8 cellular contexts compared by ENCODE assay signal in genomic region chr1:28591708-28592313, GRCh38. TPM values are rescaled to one million over a fixed set of nuclear protein-coding genes. Genes with fewer than 3 reads are reported as not detected.
DNase-seq lines count a peak whose midpoint lies in the region; ATAC-seq and TF ChIP-seq lines count a peak whose summit lies in the region.

Gene RAB42 (plus strand): TSS chr1:28592265. CDS start chr1:28592512, 247 bp downstream.

- peaks cover 0 to 11% (median 5%) of the 10 kb centered on the region in 3 donors for H3K4me1 Mint-ChIP-seq in CD8-positive, alpha-beta memory T cell
- H3K4me1 Mint-ChIP-seq in activated B cell treated with CpG ODN at 0.5 μM for 24 hours, result peaks cover 18% of the 10 kb centered on the region

- H3K36me3 ChIP-seq in CD8-positive, alpha-beta memory T cell (ENCODE audit: insufficient read depth, low read length), result no peaks in the 10 kb centered on the region
- no peaks in the 10 kb centered on the region for H3K36me3 ChIP-seq in prostate gland

- POLR2A ChIA-PET in CD8-positive, alpha-beta memory T cell (lab: Charles Lee), result interaction anchor here (1.3 kb wide), 1 partner anchor 10 kb away, joined by 4 read pairs; no protein-coding TSS in a partner anchor
- POLR2A ChIA-PET in activated B cell treated with CpG ODN at 0.5 μM for 24 hours (lab: Charles Lee), result interaction anchor here (0.9 to 2.6 kb wide), 4 partner anchors 10 to 83 kb away, joined by 4 to 20 read pairs (median 11); no protein-coding TSS in a partner anchor

- TF ChIP-seq CTCF in HFF-Myc (IDR thresholded peaks at IDR 0.05; ENCODE audit: low read depth, low read length, missing control alignments) (no peak), activated B cell treated with CpG ODN at 0.5 μM for 24 hours (IDR thresholded peaks at IDR 0.05) (no peak), prostate gland (IDR thresholded peaks at IDR 0.05) (no peak)

- no peak for DNase-seq in CD8-positive, alpha-beta memory T cell
- DNase-seq in HFF-Myc (ENCODE audit: extremely low read depth, low read depth) (no peak), activated B cell treated with CpG ODN at 0.5 μM for 24 hours (no peak), left cardiac atrium (peak; percentile 60), prostate gland (ENCODE audit: low spot score) (no peak), NCI-H2081 treated with DMSO at 0.1 percent for 48 hours (lab: John Stamatoyannopoulos, UW) (no peak)

- H3K4me3 ChIP-seq in CD8-positive, alpha-beta memory T cell (ENCODE audit: low read length), result no peak within 1 kb of the TSS
- H3K4me3 ChIP-seq in HFF-Myc (replicated peaks; ENCODE audit: low read depth, low read length) (peak within 1 kb of the TSS; percentile 37), prostate gland (peak within 1 kb of the TSS; percentile 37 to 47)

- CTCF ChIA-PET in CD8-positive, alpha-beta memory T cell (lab: Charles Lee), result no interaction called here
- CTCF ChIA-PET in activated B cell treated with CpG ODN at 0.5 μM for 24 hours (lab: Charles Lee), result no interaction called here

- H3K9me3 Mint-ChIP-seq in CD8-positive, alpha-beta memory T cell, result no peaks in the 10 kb centered on the region
- no peaks in the 10 kb centered on the region for H3K9me3 Mint-ChIP-seq in activated B cell treated with CpG ODN at 0.5 μM for 24 hours

- ATAC-seq in activated B cell treated with CpG ODN at 0.5 μM for 24 hours (ENCODE audit: low read depth), result peak; percentile 73
- peak; percentile 75 to 83 for ATAC-seq in left cardiac atrium
- ATAC-seq in GM21619 (IDR thresholded peaks at IDR 0.05; ENCODE audit: unreplicated experiment), result no peak
- ATAC-seq in HG02610 (IDR thresholded peaks at IDR 0.05; ENCODE audit: unreplicated experiment), result no peak

- no peaks in the 10 kb centered on the region for H3K9me3 ChIP-seq in CD8-positive, alpha-beta memory T cell (ENCODE audit: low read length)
- H3K9me3 ChIP-seq in prostate gland, result no peaks in the 10 kb centered on the region

- H3K27me3 ChIP-seq in CD8-positive, alpha-beta memory T cell (ENCODE audit: insufficient read depth, low read length, poor library complexity, severe bottlenecking), result peaks cover 4% of the 10 kb centered on the region
- H3K27me3 ChIP-seq in prostate gland (replicated peaks; ENCODE audit: insufficient read depth), result no peaks in the 10 kb centered on the region

- no peak within 1 kb of the TSS for H3K27ac ChIP-seq in CD8-positive, alpha-beta memory T cell (ENCODE audit: low read depth, low read length)
- H3K27ac ChIP-seq in prostate gland, result no peak within 1 kb of the TSS

- no peaks in the 10 kb centered on the region for H3K4me1 ChIP-seq in CD8-positive, alpha-beta memory T cell (ENCODE audit: insufficient read depth, low read length)
- H3K4me1 ChIP-seq in prostate gland (replicated peaks), result no peaks in the 10 kb centered on the region

- peaks cover 0 to 3% (median 0%) of the 10 kb centered on the region in 3 donors for H3K36me3 Mint-ChIP-seq in CD8-positive, alpha-beta memory T cell
- H3K36me3 Mint-ChIP-seq in activated B cell treated with CpG ODN at 0.5 μM for 24 hours (ENCODE audit: low read depth), result no peaks in the 10 kb centered on the region

- peak within 1 kb of the TSS in 3 of 8 donors; percentile 23 to 34 (median 29) for H3K27ac Mint-ChIP-seq in CD8-positive, alpha-beta memory T cell
- no peak within 1 kb of the TSS for H3K27ac Mint-ChIP-seq in activated B cell treated with CpG ODN at 0.5 μM for 24 hours

- no peak for TF ChIP-seq POLR2A in prostate gland (IDR thresholded peaks at IDR 0.05)

- H3K4me3 Mint-ChIP-seq in CD8-positive, alpha-beta memory T cell, result peak within 1 kb of the TSS; percentile 61 to 91 (median 79)
- peak within 1 kb of the TSS; percentile 87 for H3K4me3 Mint-ChIP-seq in activated B cell treated with CpG ODN at 0.5 μM for 24 hours

- intact Hi-C loops in activated B cell treated with CpG ODN at 0.5 μM for 24 hours (cut with micrococcal nuclease) (loop anchor here (1.0 kb wide), 1 partner anchor 10 kb away; no protein-coding TSS in a partner anchor), left cardiac atrium (cut with DNase I) (no loop called here), prostate gland (cut with DNase I) (no loop called here)

- 28% methylated on average over 13 of the region's 13 CpGs for WGBS in prostate gland

- peaks cover 5 to 8% of the 10 kb centered on the region in 2 donors for H3K27me3 Mint-ChIP-seq in CD8-positive, alpha-beta memory T cell
- peaks cover 3% of the 10 kb centered on the region for H3K27me3 Mint-ChIP-seq in activated B cell treated with CpG ODN at 0.5 μM for 24 hours

RNA-seq across cellular contexts. Expression of gene RAB42, which starts in this region (rescaled TPM):
- under 1 TPM; 0.35 to 0.47 TPM for total RNA-seq in CD8-positive, alpha-beta memory T cell
- polyA plus RNA-seq in CD8-positive, alpha-beta memory T cell, result not detected
- total RNA-seq in activated B cell treated with CpG ODN at 0.5 μM for 24 hours (0.20 and 0.29 TPM in 2 replicates), left cardiac atrium (1 to 10 TPM; 1.6 to 2.7 TPM), prostate gland (1 to 10 TPM in 1 of 2 donors, under 1 TPM in 1; 0.34 to 1.9 TPM)

Comparison
In these comparisons a context has a peak if more than half of its experiments do, and no peak if none do; other contexts are left out.
1. Peak in ATAC-seq in activated B cell treated with CpG ODN at 0.5 μM for 24 hours; RNA of the gene not detected or under 1 TPM.
2. ATAC-seq: peak in left cardiac atrium (2 of 2); none in GM21619 (single experiment) and HG02610 (single experiment).